ENCODE assay signal across 8 cellular contexts in genomic region chr11:119673389-119674336, GRCh38. TPM values are rescaled to one million over a fixed set of nuclear protein-coding genes. Genes with fewer than 3 reads are reported as not detected.
DNase-seq lines count a peak whose midpoint lies in the region; ATAC-seq and TF ChIP-seq lines count a peak whose summit lies in the region.

No MANE protein-coding gene starts in this region.

- no peak for TF ChIP-seq CTCF in SK-N-SH (IDR thresholded peaks at IDR 0.05)
- TF ChIP-seq CTCF in OCI-LY7 (conservative IDR thresholded peaks at IDR 0.05; ENCODE audit: low read length), result peak; percentile 75
- peak; percentile 61 for TF ChIP-seq CTCF in foreskin keratinocyte (conservative IDR thresholded peaks at IDR 0.05)
- no peak for TF ChIP-seq CTCF in endothelial cell (IDR thresholded peaks at IDR 0.05; ENCODE audit: unreplicated experiment)
- TF ChIP-seq CTCF in foreskin fibroblast (IDR thresholded peaks at IDR 0.05; ENCODE audit: low read depth, low read length), result no peak

- BruUV-seq in OCI-LY7 (replicated peaks; lab: Mats Ljungman, UMichigan), result no TSS peak

- H3K27me3 ChIP-seq in SK-N-SH (ENCODE audit: insufficient read depth) (no peaks in the 10 kb centered on the region), foreskin keratinocyte (no peaks in the 10 kb centered on the region)

- no peaks in the 10 kb centered on the region for H4K20me1 ChIP-seq in SK-N-SH (ENCODE audit: insufficient read depth)
- no peaks in the 10 kb centered on the region for H4K20me1 ChIP-seq in OCI-LY7 (ENCODE audit: insufficient read depth, low read length)

- H3K79me2 ChIP-seq in SK-N-SH (ENCODE audit: insufficient read depth) (no peaks in the 10 kb centered on the region), OCI-LY7 (ENCODE audit: insufficient read depth, low read depth, low read length) (no peaks in the 10 kb centered on the region)

- no peak for DNase-seq in SK-N-SH
- peak; percentile 93 for DNase-seq in OCI-LY7 (ENCODE audit: low spot score)
- DNase-seq in foreskin keratinocyte, result no peak
- no peak for DNase-seq in SHP77 treated with DMSO at 0.1 percent for 48 hours (lab: John Stamatoyannopoulos, UW)
- no peak for DNase-seq in endothelial cell (ENCODE audit: low spot score)
- DNase-seq in foreskin fibroblast, result no peak

- H2AFZ ChIP-seq in SK-N-SH (ENCODE audit: low read depth) (no peak overlapping the region), OCI-LY7 (ENCODE audit: low read length) (peak overlapping the region; percentile 77)

- H3K9me3 Mint-ChIP-seq in endothelial cell (ENCODE audit: unreplicated experiment), result no peaks in the 10 kb centered on the region

- CTCF ChIA-PET in SK-N-SH (lab: Yijun Ruan, JAX) (interaction anchor here (1.0 to 7.1 kb wide), 6 partner anchors 7 to 56 kb away, joined by 3 to 44 read pairs (median 8); partner anchors contain the start of gene NECTIN1), OCI-LY7 (lab: Charles Lee; ENCODE audit: unreplicated experiment) (interaction anchor here (0.6 to 1.9 kb wide), 9 partner anchors 8 to 336 kb away, joined by 3 to 16 read pairs (median 4); partner anchors contain the start of gene NECTIN1)

- WGBS in SK-N-SH (ENCODE audit: low lambda C conversion rate), result 91% methylated on average over 16 of the region's 18 CpGs

- no peak overlapping the region for H3K4me3 Mint-ChIP-seq in endothelial cell (ENCODE audit: unreplicated experiment)

- TF ChIP-seq RAD21 in SK-N-SH (IDR thresholded peaks at IDR 0.05; ENCODE audit: low read length), result 0 out of 2 replicates have a peak, but pooled peaks have one; percentile 15

- no peaks in the 10 kb centered on the region for H3K9me2 ChIP-seq in SK-N-SH
- no peaks in the 10 kb centered on the region for H3K9me2 ChIP-seq in OCI-LY7 (ENCODE audit: insufficient read depth, low read length)

- no peak overlapping the region for H3K9ac ChIP-seq in SK-N-SH

- H3K36me3 ChIP-seq in SK-N-SH (replicated peaks in 1 of 2; ENCODE audit: control insufficient read depth in 1 of 2, insufficient read depth in 2 of 2, low read length in 1 of 2) (peaks cover 0 to 6% of the 10 kb centered on the region in 2 experiments), OCI-LY7 (ENCODE audit: insufficient read depth, low read length) (no peaks in the 10 kb centered on the region)

- H3K4me1 Mint-ChIP-seq in endothelial cell (ENCODE audit: unreplicated experiment), result peaks cover 12% of the 10 kb centered on the region

- no peak for ATAC-seq in SK-N-SH treated with all-trans-retinoic acid at 6 μM for 48 hours
- ATAC-seq in HG02852 (IDR thresholded peaks at IDR 0.05; ENCODE audit: unreplicated experiment), result peak; percentile 93
- ATAC-seq in foreskin keratinocyte, result peak; percentile 17

- no peaks in the 10 kb centered on the region for H3K9me3 ChIP-seq in SK-N-SH
- H3K9me3 ChIP-seq in OCI-LY7 (ENCODE audit: low read length), result no peaks in the 10 kb centered on the region

- POLR2A ChIA-PET in SK-N-SH (lab: Yijun Ruan, JAX) (interaction anchor here (1.1 to 1.9 kb wide), 2 partner anchors 56 to 432 kb away, joined by 3 to 5 read pairs; partner anchors contain the start of gene NECTIN1), OCI-LY7 (lab: Charles Lee) (interaction anchor here (0.6 to 1.6 kb wide), 11 partner anchors 9 to 376 kb away, joined by 3 to 10 read pairs (median 3); partner anchors contain the start of gene NECTIN1)

- H3K4me1 ChIP-seq in SK-N-SH (ENCODE audit: control insufficient read depth in 1 of 2, insufficient read depth in 2 of 2, low read depth in 1 of 2, low read length in 1 of 2) (peaks cover 10 to 35% of the 10 kb centered on the region in 2 experiments; a peak in 2 of 4 replicates), OCI-LY7 (ENCODE audit: insufficient read depth, low read length, poor library complexity, severe bottlenecking) (peaks cover 41% of the 10 kb centered on the region), foreskin keratinocyte (peaks cover 10% of the 10 kb centered on the region)

- H3K4me2 ChIP-seq in SK-N-SH (no peak overlapping the region), OCI-LY7 (ENCODE audit: low read length) (peak overlapping the region; percentile 49)

- peaks cover 24% of the 10 kb centered on the region for H3K36me3 Mint-ChIP-seq in endothelial cell (ENCODE audit: low read depth, unreplicated experiment)

- H3K27ac ChIP-seq in SK-N-SH (ENCODE audit: low read depth in 2 of 2, low read length in 1 of 2) (peak overlapping the region in 1 of 2 experiments; percentile 93; a peak in 2 of 4 replicates), OCI-LY7 (ENCODE audit: low read depth, low read length, poor library complexity, severe bottlenecking) (peak overlapping the region; percentile 77), foreskin keratinocyte (no peak overlapping the region)

- H3K27me3 Mint-ChIP-seq in endothelial cell (ENCODE audit: unreplicated experiment), result peaks cover 3% of the 10 kb centered on the region

- TF ChIP-seq EP300 in SK-N-SH (IDR thresholded peaks at IDR 0.05; ENCODE audit: borderline replicate concordance in 1 of 2, low read depth in 1 of 2, low read length in 1 of 2), result no peak

- H3F3A ChIP-seq in SK-N-SH (replicated peaks; ENCODE audit: insufficient read depth), result no peaks in the 10 kb centered on the region

- no peak overlapping the region for H3K4me3 ChIP-seq in SK-N-SH (ENCODE audit: low read depth in 2 of 2, low read length in 1 of 2)
- H3K4me3 ChIP-seq in OCI-LY7 (ENCODE audit: low read depth, low read length, poor library complexity, severe bottlenecking), result peak overlapping the region; percentile 20
- H3K4me3 ChIP-seq in foreskin fibroblast (ENCODE audit: low read depth in 1 of 2, low read length in 2 of 2), result no peak overlapping the region

- intact Hi-C loops in OCI-LY7 (cut with micrococcal nuclease; ENCODE audit: unreplicated experiment), result loop anchor here (1.0 kb wide), 1 partner anchor 56 kb away; the partner anchor contains the start of gene NECTIN1

- no peak overlapping the region for H3K27ac Mint-ChIP-seq in endothelial cell (ENCODE audit: unreplicated experiment)

TF ChIP-seq in SK-N-SH, 30 proteins besides CTCF, POLR2A, EP300 and RAD21:
- TF ChIP-seq POLR2AphosphoS5 (IDR thresholded peaks at IDR 0.05; ENCODE audit: low read depth, low read length) (no peak), SMC3 (IDR thresholded peaks at IDR 0.05; ENCODE audit: low read depth, low read length) (0 out of 2 replicates have a peak, but pooled peaks have one; percentile 2)
TF ChIP-seq in SK-N-SH: peak in this region for 1.

TF ChIP-seq in SK-N-SH treated with all-trans-retinoic acid at 6 μM for 48 hours, 23 proteins besides CTCF, POLR2A, EP300 and RAD21 (continues in another document):
- TF ChIP-seq ZNF70 (CRISPR knock-in tag; IDR thresholded peaks at IDR 0.05) (no peak), PATZ1 (CRISPR knock-in tag; IDR thresholded peaks at IDR 0.05; ENCODE audit: borderline replicate concordance) (no peak), ZFP3 (CRISPR knock-in tag; IDR thresholded peaks at IDR 0.05) (no peak), ARNTL (CRISPR knock-in tag; IDR thresholded peaks at IDR 0.05; ENCODE audit: borderline replicate concordance, low read depth) (no peak), GLIS3 (CRISPR knock-in tag; IDR thresholded peaks at IDR 0.05) (no peak), RARB (CRISPR knock-in tag; IDR thresholded peaks at IDR 0.05) (no peak)
- TF ChIP-seq, protein P1, sequence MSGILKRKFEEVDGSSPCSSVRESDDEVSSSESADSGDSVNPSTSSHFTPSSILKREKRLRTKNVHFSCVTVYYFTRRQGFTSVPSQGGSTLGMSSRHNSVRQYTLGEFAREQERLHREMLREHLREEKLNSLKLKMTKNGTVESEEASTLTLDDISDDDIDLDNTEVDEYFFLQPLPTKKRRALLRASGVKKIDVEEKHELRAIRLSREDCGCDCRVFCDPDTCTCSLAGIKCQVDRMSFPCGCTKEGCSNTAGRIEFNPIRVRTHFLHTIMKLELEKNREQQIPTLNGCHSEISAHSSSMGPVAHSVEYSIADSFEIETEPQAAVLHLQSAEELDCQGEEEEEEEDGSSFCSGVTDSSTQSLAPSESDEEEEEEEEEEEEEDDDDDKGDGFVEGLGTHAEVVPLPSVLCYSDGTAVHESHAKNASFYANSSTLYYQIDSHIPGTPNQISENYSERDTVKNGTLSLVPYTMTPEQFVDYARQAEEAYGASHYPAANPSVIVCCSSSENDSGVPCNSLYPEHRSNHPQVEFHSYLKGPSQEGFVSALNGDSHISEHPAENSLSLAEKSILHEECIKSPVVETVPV (CRISPR knock-in tag; IDR thresholded peaks at IDR 0.05), result no peak

RNA-seq across cellular contexts. Expression of gene NECTIN1, which starts 55.3 kb away (rescaled TPM):
- polyA plus RNA-seq in SK-N-SH (2012; rRNA removed), result 6.7 and 9.1 TPM in 2 replicates
- polyA plus RNA-seq in SK-N-SH (2012; cell fraction: cytosol; rRNA removed), result 3.9 and 7.4 TPM in 2 replicates
- polyA plus RNA-seq in SK-N-SH (2012; cell fraction: nucleus; rRNA removed), result 10.8 and 12.7 TPM in 2 replicates
- total RNA-seq in OCI-LY7 (2014; rRNA removed; shearing (Covaris generic)), result 2.3 and 5.8 TPM in 2 replicates
- total RNA-seq in OCI-LY7 (2022), result 11.5 and 14.3 TPM in 2 replicates
- 45.0 and 49.6 TPM in 2 replicates for total RNA-seq in foreskin keratinocyte
- polyA plus RNA-seq in foreskin keratinocyte, result 28.6 and 33.1 TPM in 2 replicates
- total RNA-seq in endothelial cell (ENCODE audit: unreplicated experiment), result 17.9 TPM

Comparison
In these comparisons a context has a peak if more than half of its experiments do, and no peak if none do; other contexts are left out.
1. CTCF ChIP-seq: peak in OCI-LY7 (single experiment) and foreskin keratinocyte (single experiment); none in SK-N-SH (single experiment), endothelial cell (single experiment) and foreskin fibroblast (single experiment).